In genomic region chr11:568306-569259, GRCh38 we compare ENCODE assay signal across 8 cellular contexts. TPM values are rescaled to one million over a fixed set of nuclear protein-coding genes. Genes with fewer than 3 reads are reported as not detected.
A peak's percentile ranks its signal among the peaks of the same experiment; 100 is the strongest.
DNase-seq lines count a peak whose midpoint lies in the region; ATAC-seq and TF ChIP-seq lines count a peak whose summit lies in the region.

No MANE protein-coding gene starts in this region.

- H3K9me3 ChIP-seq in ovary (no peaks in the 10 kb centered on the region), thymus (ENCODE audit: control insufficient read depth) (no peaks in the 10 kb centered on the region)

- peak; percentile 78 for ATAC-seq in HG02588 (IDR thresholded peaks at IDR 0.05; ENCODE audit: unreplicated experiment)

- H3K36me3 ChIP-seq in ovary (no peaks in the 10 kb centered on the region), thymus (ENCODE audit: control insufficient read depth, insufficient read depth) (peaks cover 5% of the 10 kb centered on the region)

- no peaks in the 10 kb centered on the region for H3K36me3 Mint-ChIP-seq in glutamatergic neuron (ENCODE audit: unreplicated experiment)

- no peaks in the 10 kb centered on the region for H3K27me3 ChIP-seq in ovary
- H3K27me3 ChIP-seq in thymus (ENCODE audit: control insufficient read depth, insufficient read depth), result no peaks in the 10 kb centered on the region

- peak overlapping the region; percentile 75 for H3K27ac Mint-ChIP-seq in glutamatergic neuron (ENCODE audit: unreplicated experiment)

- TF ChIP-seq CTCF in GM10248 (IDR thresholded peaks at IDR 0.05; ENCODE audit: control extremely low read depth, extremely low read depth, low read depth, missing control alignments) (no peak), glutamatergic neuron (IDR thresholded peaks at IDR 0.05; ENCODE audit: partially characterized antibody, unreplicated experiment) (no peak), ovary (IDR thresholded peaks at IDR 0.05) (peak in 1 of 3 donors; percentile 24)

- POLR2A ChIA-PET in GM10248 (lab: Yijun Ruan, JAX), result no interaction called here

- H3K27ac ChIP-seq in ovary (peak overlapping the region; percentile 56 to 84), thymus (ENCODE audit: low read depth) (peak overlapping the region; percentile 70)

- peak overlapping the region; percentile 81 for H3K4me3 Mint-ChIP-seq in glutamatergic neuron (ENCODE audit: unreplicated experiment)

- H3K4me1 Mint-ChIP-seq in glutamatergic neuron (ENCODE audit: low read depth, unreplicated experiment), result no peaks in the 10 kb centered on the region

- H3K27me3 Mint-ChIP-seq in glutamatergic neuron (ENCODE audit: unreplicated experiment), result peaks cover 9% of the 10 kb centered on the region

- CTCF ChIA-PET in GM10248 (lab: Yijun Ruan, JAX), result interaction anchor here (1.1 to 5.8 kb wide), 3 partner anchors 13 to 49 kb away, joined by 3 to 36 read pairs (median 3); no protein-coding TSS in a partner anchor

- H3K4me1 ChIP-seq in ovary (ENCODE audit: insufficient read depth) (peaks cover 2% of the 10 kb centered on the region), thymus (ENCODE audit: control insufficient read depth, insufficient read depth, low read length) (peaks cover 20% of the 10 kb centered on the region)

- TF ChIP-seq POLR2A in ovary (IDR thresholded peaks at IDR 0.05), result peak; percentile 39

- DNase-seq in GM10248 (ENCODE audit: extremely low spot score), result peak; percentile 97
- peak; percentile 85 for DNase-seq in NCI-H1048 (lab: John Stamatoyannopoulos, UW)
- peak; percentile 95 for DNase-seq in SK-N-DZ (ENCODE audit: low spot score)
- DNase-seq in activated naive CD4-positive, alpha-beta T cell treated with anti-CD3 and anti-CD28 coated beads, Interleukin-2, amount 50 U/mL, for 16 hours, result peak; percentile 90
- DNase-seq in glutamatergic neuron, result peak; percentile 96
- peak; percentile 92 to 96 (median 94) for DNase-seq in ovary

- H3K9me3 Mint-ChIP-seq in glutamatergic neuron (ENCODE audit: unreplicated experiment), result peaks cover 2% of the 10 kb centered on the region

- TF ChIP-seq EP300 in ovary (IDR thresholded peaks at IDR 0.05), result no peak

- WGBS in ovary, 3 donors, result 1 to 3% (median 1%) methylated on average over 45 to 129 of the region's 129 CpGs
- 1% methylated on average over 129 of the region's 129 CpGs for WGBS in thymus

- peak overlapping the region; percentile 57 for H3K4me3 ChIP-seq in ovary
- H3K4me3 ChIP-seq in thymus (ENCODE audit: low read length), result peak overlapping the region; percentile 64

- intact Hi-C loops in ovary (cut with DNase I), result no loop called here

RNA-seq across cellular contexts. Expression of gene PHRF1, which starts 7.7 kb away (rescaled TPM):
- polyA plus RNA-seq in SK-N-DZ (2014; cell fraction: cytosol; rRNA removed), result 16.2 and 26.4 TPM in 2 replicates
- polyA plus RNA-seq in SK-N-DZ (2014; cell fraction: nucleus; rRNA removed), result 24.4 and 26.5 TPM in 2 replicates
- total RNA-seq in glutamatergic neuron (ENCODE audit: unreplicated experiment), result 41.6 TPM
- 10 to 100 TPM; 15.5 to 34.2 (median 31.0) TPM for total RNA-seq in ovary
- 10 to 100 TPM in 1 of 2 donors, 1 to 10 TPM in 1; 3.8 to 21.3 TPM for polyA plus RNA-seq in ovary
- 23.7 TPM for polyA plus RNA-seq in thymus

RNA-seq across cellular contexts. Expression of gene RASSF7, which starts 7.8 kb away (rescaled TPM):
- polyA plus RNA-seq in SK-N-DZ (2014; cell fraction: cytosol; rRNA removed), result 25.4 and 30.7 TPM in 2 replicates
- 37.4 and 45.5 TPM in 2 replicates for polyA plus RNA-seq in SK-N-DZ (2014; cell fraction: nucleus; rRNA removed)
- total RNA-seq in glutamatergic neuron (ENCODE audit: unreplicated experiment) (9.4 TPM), ovary (100 to 1,000 TPM in 1 of 7 donors, 10 to 100 TPM in 2, 1 to 10 TPM in 4; 4.7 to 163 (median 9.5) TPM)
- polyA plus RNA-seq in ovary (1 to 10 TPM in 1 of 2 donors, not detected in 1; 7.4 TPM), thymus (51.2 TPM)

RNA-seq across cellular contexts. Expression of gene LMNTD2, which starts 8.0 kb away (rescaled TPM):
- polyA plus RNA-seq in SK-N-DZ (2014; cell fraction: cytosol; rRNA removed), result 0.52 and 2.6 TPM in 2 replicates
- 4.3 and 6.4 TPM in 2 replicates for polyA plus RNA-seq in SK-N-DZ (2014; cell fraction: nucleus; rRNA removed)
- total RNA-seq in glutamatergic neuron (ENCODE audit: unreplicated experiment), result 2.3 TPM
- total RNA-seq in ovary, result 1 to 10 TPM in 5 of 7 donors, under 1 TPM in 2; 0.70 to 7.6 (median 1.2) TPM
- polyA plus RNA-seq in ovary, result 1 to 10 TPM in 1 of 2 donors, not detected in 1; 1.1 TPM
- 5.8 TPM for polyA plus RNA-seq in thymus

RNA-seq across cellular contexts. Expression of gene LRRC56, which starts 31.3 kb away (rescaled TPM):
- polyA plus RNA-seq in SK-N-DZ (2014; cell fraction: cytosol; rRNA removed), result 0.15 and 0.18 TPM in 2 replicates
- 0.54 and 0.75 TPM in 2 replicates for polyA plus RNA-seq in SK-N-DZ (2014; cell fraction: nucleus; rRNA removed)
- 2.6 TPM for total RNA-seq in glutamatergic neuron (ENCODE audit: unreplicated experiment)
- total RNA-seq in ovary, result 1 to 10 TPM in 6 of 7 donors, under 1 TPM in 1; 0.60 to 6.2 (median 2.0) TPM
- 1 to 10 TPM in 1 of 2 donors, not detected in 1; 2.1 TPM for polyA plus RNA-seq in ovary
- 2.4 TPM for polyA plus RNA-seq in thymus

RNA-seq across cellular contexts. Expression of gene HRAS, which starts 33.2 kb away (rescaled TPM):
- 53.4 and 62.1 TPM in 2 replicates for polyA plus RNA-seq in SK-N-DZ (2014; cell fraction: cytosol; rRNA removed)
- 109 and 113 TPM in 2 replicates for polyA plus RNA-seq in SK-N-DZ (2014; cell fraction: nucleus; rRNA removed)
- total RNA-seq in glutamatergic neuron (ENCODE audit: unreplicated experiment), result 140 TPM
- total RNA-seq in ovary, result 10 to 100 TPM; 21.3 to 49.6 (median 36.3) TPM
- polyA plus RNA-seq in ovary, result 10 to 100 TPM in 1 of 2 donors, 1 to 10 TPM in 1; 4.3 to 38.0 TPM
- 145 TPM for polyA plus RNA-seq in thymus

Comparison
In these comparisons a context has a peak if more than half of its experiments do, and no peak if none do; other contexts are left out.
1. Peak in every context shown above with its lines: DNase-seq, ATAC-seq, H3K4me3 ChIP-seq and H3K27ac ChIP-seq.